In the genomic region with DNA sequence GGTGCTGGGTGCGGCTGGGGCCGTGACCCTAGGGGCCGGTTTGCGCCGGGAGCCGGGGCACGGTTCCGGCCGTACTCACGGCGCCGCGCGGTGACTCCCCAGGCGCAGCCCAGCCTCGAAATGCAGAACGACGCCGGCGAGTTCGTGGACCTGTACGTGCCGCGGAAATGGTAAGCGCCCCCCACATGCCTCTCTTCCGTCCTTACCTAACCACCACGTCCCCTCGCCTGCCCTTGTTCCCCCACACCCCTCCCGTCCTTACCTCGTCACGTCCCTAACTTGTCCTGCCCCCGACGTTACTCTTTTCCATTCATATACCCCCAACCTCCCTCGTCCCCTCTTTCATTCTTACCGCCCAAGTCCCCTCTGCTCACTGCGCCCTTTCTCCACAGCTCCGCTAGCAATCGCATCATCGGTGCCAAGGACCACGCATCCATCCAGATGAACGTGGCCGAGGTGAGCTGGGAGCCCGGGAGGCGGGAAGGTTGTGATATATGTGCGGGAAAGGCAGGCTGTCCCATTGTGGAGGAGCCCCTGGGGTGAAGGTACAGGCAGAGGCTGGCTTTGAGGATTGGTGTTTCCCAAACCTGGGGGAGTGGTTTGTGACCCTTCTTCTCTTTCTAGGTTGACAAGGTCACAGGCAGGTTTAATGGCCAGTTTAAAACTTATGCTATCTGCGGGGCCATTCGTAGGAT, we compare ENCODE assay signal across 9 cellular contexts. TPM values are rescaled to one million over a fixed set of nuclear protein-coding genes. Genes with fewer than 3 reads are reported as not detected.
A peak's percentile ranks its signal among the peaks of the same experiment; 100 is the strongest.
DNase-seq lines count a peak whose midpoint lies in the region; ATAC-seq and TF ChIP-seq lines count a peak whose summit lies in the region.
"Had no signal": no experiment of that assay in that cellular context is flagged by ENCODE, and none has a peak within 500 bp of the region (broad histone marks: within the 10 kb centered on the region; RNA-seq: fewer than 3 reads in every experiment).

No MANE protein-coding gene starts in this region.

- peaks cover 63% of the 10 kb centered on the region for H3K36me3 ChIP-seq in OCI-LY7 (ENCODE audit: insufficient read depth, low read length)
- H3K36me3 ChIP-seq in prostate gland: no peaks in the 10 kb centered on the region

- peaks cover 25% of the 10 kb centered on the region for H4K20me1 ChIP-seq in OCI-LY7 (ENCODE audit: insufficient read depth, low read length)

- peak overlapping the region; percentile 95 for H3K4me2 ChIP-seq in OCI-LY7 (ENCODE audit: low read length)

- H3K79me2 ChIP-seq in OCI-LY7 (ENCODE audit: insufficient read depth, low read depth, low read length): peaks cover 51% of the 10 kb centered on the region

- intact Hi-C loops in OCI-LY7 (cut with micrococcal nuclease; ENCODE audit: unreplicated experiment) (loop anchor here (2.0 to 5.0 kb wide), 2 partner anchors 19 to 50 kb away; partner anchors contain the start of gene CABLES2), prostate gland (cut with DNase I) (loop anchor here (10.0 kb wide), 2 partner anchors 203 to 243 kb away; partner anchors contain the start of genes MTG2, PSMA7 and SS18L1)

- no peak for TF ChIP-seq POLR2A in prostate gland (IDR thresholded peaks at IDR 0.05)

- TSS peak; percentile 86 for BruUV-seq in OCI-LY7 (replicated peaks; lab: Mats Ljungman, UMichigan)

- DNase-seq in GM12864 (ENCODE audit: low read depth): no peak
- DNase-seq in OCI-LY7 (ENCODE audit: low spot score): peak; percentile 29
- DNase-seq in epithelial cell of prostate (ENCODE audit: low read depth, low spot score): no peak
- DNase-seq in prostate gland (ENCODE audit: low spot score): no peak
- no peak for DNase-seq in ureter (ENCODE audit: low spot score)
- DNase-seq in OCI-M1 (lab: John Stamatoyannopoulos, UW): no peak
- DNase-seq in AG08395 (ENCODE audit: low spot score): no peak

- no peaks in the 10 kb centered on the region for H3K27me3 ChIP-seq in prostate gland (replicated peaks; ENCODE audit: insufficient read depth)

- WGBS in prostate gland: 3% methylated on average over 42 of the region's 47 CpGs

- no peak for TF ChIP-seq CTCF in GM12864 (IDR thresholded peaks at IDR 0.05; ENCODE audit: low read depth, low read length, missing control alignments)
- no peak for TF ChIP-seq CTCF in OCI-LY7 (conservative IDR thresholded peaks at IDR 0.05; ENCODE audit: low read length)
- TF ChIP-seq CTCF in prostate gland (IDR thresholded peaks at IDR 0.05): no peak

- CTCF ChIA-PET in OCI-LY7 (lab: Charles Lee; ENCODE audit: unreplicated experiment): interaction anchor here (0.7 kb wide), 1 partner anchor 28 kb away, joined by 3 read pairs; no protein-coding TSS in a partner anchor

- H3K4me3 ChIP-seq in GM12864 (ENCODE audit: low read depth, low read length): peak overlapping the region; percentile 96
- peak overlapping the region; percentile 100 for H3K4me3 ChIP-seq in OCI-LY7 (ENCODE audit: low read depth, low read length, poor library complexity, severe bottlenecking)
- H3K4me3 ChIP-seq in prostate gland: peak overlapping the region; percentile 85 to 92

- H3K27ac ChIP-seq in OCI-LY7 (ENCODE audit: low read depth, low read length, poor library complexity, severe bottlenecking) (peak overlapping the region; percentile 72), epithelial cell of prostate (peak overlapping the region; percentile 79), prostate gland (peak overlapping the region; percentile 85 to 86)

- H2AFZ ChIP-seq in OCI-LY7 (ENCODE audit: low read length): no peak overlapping the region

- no peaks in the 10 kb centered on the region for H3K9me2 ChIP-seq in OCI-LY7 (ENCODE audit: insufficient read depth, low read length)

- H3K4me1 ChIP-seq in OCI-LY7 (ENCODE audit: insufficient read depth, low read length, poor library complexity, severe bottlenecking) (peaks cover 43% of the 10 kb centered on the region), prostate gland (replicated peaks) (peaks cover 10% of the 10 kb centered on the region)

- H3K9me3 ChIP-seq in OCI-LY7 (ENCODE audit: low read length) (no peaks in the 10 kb centered on the region), prostate gland (no peaks in the 10 kb centered on the region)

- ATAC-seq in esophagus mucosa: no peak

- POLR2A ChIA-PET in OCI-LY7 (lab: Charles Lee): interaction anchor here (0.6 to 0.9 kb wide), 4 partner anchors 31 to 241 kb away, joined by 3 to 4 read pairs (median 4); no protein-coding TSS in a partner anchor

RNA-seq across cellular contexts. Expression of gene RPS21, which starts 0.5 kb away (rescaled TPM):
- 2,092 and 3,376 TPM in 2 replicates for total RNA-seq in OCI-LY7 (2014; rRNA removed; shearing (Covaris generic))
- 2,373 and 2,571 TPM in 2 replicates for total RNA-seq in OCI-LY7 (2022)
- 1,000 to 10,000 TPM; 1,506 to 4,377 TPM for total RNA-seq in prostate gland
- total RNA-seq in ureter: 1,691 TPM
- 1,745 TPM for total RNA-seq in esophagus mucosa

RNA-seq across cellular contexts. Expression of gene CABLES2, which starts 19.7 kb away (rescaled TPM):
- total RNA-seq in OCI-LY7 (2014; rRNA removed; shearing (Covaris generic)): 11.1 and 14.8 TPM in 2 replicates
- total RNA-seq in OCI-LY7 (2022) (22.5 and 23.3 TPM in 2 replicates), prostate gland (10 to 100 TPM in 1 of 2 donors, 1 to 10 TPM in 1; 4.1 to 31.3 TPM), ureter (4.0 TPM), esophagus mucosa (2.4 TPM)

RNA-seq across cellular contexts. Expression of gene LAMA5, which starts 20.3 kb away (rescaled TPM):
- 53.3 and 59.3 TPM in 2 replicates for total RNA-seq in OCI-LY7 (2014; rRNA removed; shearing (Covaris generic))
- total RNA-seq in OCI-LY7 (2022) (144 and 162 TPM in 2 replicates), prostate gland (100 to 1,000 TPM; 170 to 272 TPM), ureter (433 TPM), esophagus mucosa (83.4 TPM)

RNA-seq across cellular contexts. Expression of gene RBBP8NL, which starts 40.0 kb away (rescaled TPM):
- total RNA-seq in OCI-LY7 (2014; rRNA removed; shearing (Covaris generic)): not detected in 2 replicates
- not detected in 2 replicates for total RNA-seq in OCI-LY7 (2022)
- 10 to 100 TPM in 1 of 2 donors, 1 to 10 TPM in 1; 4.9 to 10.9 TPM for total RNA-seq in prostate gland
- 11.4 TPM for total RNA-seq in ureter
- 5.1 TPM for total RNA-seq in esophagus mucosa
- total RNA-seq: NCI-H460 had no signal
